8 cellular contexts compared by ENCODE assay signal in the genomic region with DNA sequence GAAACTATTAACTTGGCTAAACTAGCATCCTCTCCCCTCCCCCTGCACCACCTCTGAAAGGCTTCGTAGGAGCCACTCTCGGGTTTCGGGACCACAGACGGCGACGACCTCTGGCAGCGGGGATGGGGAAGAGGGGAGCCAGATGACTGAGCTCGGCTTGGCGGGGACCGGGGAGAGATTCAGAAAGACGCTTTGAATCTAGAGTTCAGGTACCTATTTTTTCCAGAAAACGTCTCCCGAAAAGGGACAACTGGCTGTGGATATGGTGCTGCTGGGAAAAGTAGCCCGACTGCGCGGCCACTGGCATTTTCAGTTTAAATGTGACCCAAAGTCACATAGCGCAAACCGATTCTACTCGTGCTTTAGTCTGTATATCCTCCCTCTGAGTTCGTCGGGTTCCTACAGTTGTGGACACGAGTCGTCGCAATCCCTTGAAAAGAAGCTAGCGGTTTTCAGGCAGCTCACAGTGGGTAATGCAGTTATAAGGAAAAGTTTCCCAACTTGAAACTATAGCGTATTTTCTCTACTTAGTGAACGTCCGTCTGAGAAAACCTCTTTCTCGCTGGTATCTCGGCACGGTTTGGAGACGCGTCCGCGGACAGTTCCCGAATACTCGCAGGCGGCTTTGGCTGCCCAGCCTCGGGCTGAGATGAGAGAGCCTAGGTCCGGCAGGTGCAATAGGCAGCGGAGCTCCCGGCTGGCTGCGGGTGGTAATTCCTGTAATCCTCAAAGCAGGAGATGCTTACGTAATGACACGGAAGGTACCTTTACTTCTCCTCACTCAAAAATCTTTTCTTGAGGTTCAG. TPM values are rescaled to one million over a fixed set of nuclear protein-coding genes. Genes with fewer than 3 reads are reported as not detected.
DNase-seq lines count a peak whose midpoint lies in the region; ATAC-seq and TF ChIP-seq lines count a peak whose summit lies in the region.

No MANE protein-coding gene starts in this region.

- H3K4me3 ChIP-seq in HAP-1, result peak overlapping the region; percentile 67
- no peak overlapping the region for H3K4me3 ChIP-seq in naive thymus-derived CD4-positive, alpha-beta T cell (ENCODE audit: low read length)

- H3K4me1 ChIP-seq in HAP-1, result peaks cover 6% of the 10 kb centered on the region
- H3K4me1 ChIP-seq in foreskin keratinocyte, result no peaks in the 10 kb centered on the region
- H3K4me1 ChIP-seq in naive thymus-derived CD4-positive, alpha-beta T cell (ENCODE audit: control insufficient read depth in 2 of 2, insufficient read depth in 2 of 2, low read length in 2 of 2), result no peaks in the 10 kb centered on the region

- H3K27ac ChIP-seq in foreskin keratinocyte, result no peak overlapping the region
- H3K27ac ChIP-seq in naive thymus-derived CD4-positive, alpha-beta T cell (ENCODE audit: low read depth, low read length), result no peak overlapping the region

- no peaks in the 10 kb centered on the region for H3K36me3 Mint-ChIP-seq in T-helper 2 cell treated with Interferon-gamma antibody and Interleukin-4, amounts not matched to agents 5 μg/mL and 100 μg/mL, for 36 hours (ENCODE audit: low read depth)
- no peaks in the 10 kb centered on the region for H3K36me3 Mint-ChIP-seq in naive thymus-derived CD4-positive, alpha-beta T cell

- no peaks in the 10 kb centered on the region for H3K27me3 ChIP-seq in HAP-1 (ENCODE audit: low read depth)
- peaks cover 80% of the 10 kb centered on the region for H3K27me3 ChIP-seq in foreskin keratinocyte
- no peaks in the 10 kb centered on the region for H3K27me3 ChIP-seq in naive thymus-derived CD4-positive, alpha-beta T cell (ENCODE audit: control insufficient read depth in 2 of 2, insufficient read depth in 2 of 2, low read length in 2 of 2)

- H3K9me3 Mint-ChIP-seq in T-helper 2 cell treated with Interferon-gamma antibody and Interleukin-4, amounts not matched to agents 5 μg/mL and 100 μg/mL, for 36 hours, result no peaks in the 10 kb centered on the region
- peaks cover 0 to 11% (median 0%) of the 10 kb centered on the region in 11 donors for H3K9me3 Mint-ChIP-seq in naive thymus-derived CD4-positive, alpha-beta T cell

- in situ Hi-C loops in ACHN (cut with HindIII; ENCODE audit: low pct_ligation_motif_present, low pct_unique_long_range_greater_than_20kb, low sequenced_read_pairs), result no loop called here
- in situ Hi-C loops in HAP-1 (cut with MboI; ENCODE audit: low sequenced_read_pairs), result no loop called here

- peak; percentile 34 for ATAC-seq in foreskin keratinocyte
- no peak for ATAC-seq in naive thymus-derived CD4-positive, alpha-beta T cell
- no peak for ATAC-seq in GM18868 (IDR thresholded peaks at IDR 0.05; ENCODE audit: unreplicated experiment)
- ATAC-seq in GM21515 (IDR thresholded peaks at IDR 0.05; ENCODE audit: unreplicated experiment), result no peak
- no peak for ATAC-seq in HG02885 (IDR thresholded peaks at IDR 0.05; ENCODE audit: poor library complexity, unreplicated experiment)

- POLR2A ChIA-PET in naive thymus-derived CD4-positive, alpha-beta T cell (lab: Charles Lee), result no interaction called here

- H3K27ac Mint-ChIP-seq in T-helper 2 cell treated with Interferon-gamma antibody and Interleukin-4, amounts not matched to agents 5 μg/mL and 100 μg/mL, for 36 hours, result no peak overlapping the region
- H3K27ac Mint-ChIP-seq in naive thymus-derived CD4-positive, alpha-beta T cell, result no peak overlapping the region

- no peaks in the 10 kb centered on the region for H3K36me3 ChIP-seq in HAP-1 (replicated peaks)
- no peaks in the 10 kb centered on the region for H3K36me3 ChIP-seq in naive thymus-derived CD4-positive, alpha-beta T cell (ENCODE audit: control insufficient read depth in 2 of 3, insufficient read depth in 3 of 3, low read length in 3 of 3)

- peaks cover 10% of the 10 kb centered on the region for H3K4me1 Mint-ChIP-seq in T-helper 2 cell treated with Interferon-gamma antibody and Interleukin-4, amounts not matched to agents 5 μg/mL and 100 μg/mL, for 36 hours (ENCODE audit: low read depth)
- H3K4me1 Mint-ChIP-seq in naive thymus-derived CD4-positive, alpha-beta T cell, result peaks cover 9 to 17% (median 10%) of the 10 kb centered on the region in 7 donors

- H3K4me3 Mint-ChIP-seq in T-helper 2 cell treated with Interferon-gamma antibody and Interleukin-4, amounts not matched to agents 5 μg/mL and 100 μg/mL, for 36 hours, result peak overlapping the region; percentile 75
- peak overlapping the region in 9 of 10 donors; percentile 1 to 67 (median 29) for H3K4me3 Mint-ChIP-seq in naive thymus-derived CD4-positive, alpha-beta T cell

- CTCF ChIA-PET in naive thymus-derived CD4-positive, alpha-beta T cell (lab: Charles Lee), result no interaction called here

- DNase-seq in ACHN (peak; percentile 14), HAP-1 (ENCODE audit: low spot score in 2 of 2) (peak; percentile 60 to 62), foreskin keratinocyte (peak; percentile 18 to 38)
- DNase-seq in T-helper 2 cell treated with Interferon-gamma antibody and Interleukin-4, amounts not matched to agents 5 μg/mL and 100 μg/mL, for 36 hours (ENCODE audit: low spot score), result no peak
- no peak for DNase-seq in naive thymus-derived CD4-positive, alpha-beta T cell

- H3K27me3 Mint-ChIP-seq in T-helper 2 cell treated with Interferon-gamma antibody and Interleukin-4, amounts not matched to agents 5 μg/mL and 100 μg/mL, for 36 hours (ENCODE audit: low read depth), result peaks cover 63% of the 10 kb centered on the region
- peaks cover 51 to 73% (median 63%) of the 10 kb centered on the region in 5 donors for H3K27me3 Mint-ChIP-seq in naive thymus-derived CD4-positive, alpha-beta T cell

- H3K9me3 ChIP-seq in HAP-1, result no peaks in the 10 kb centered on the region
- no peaks in the 10 kb centered on the region for H3K9me3 ChIP-seq in naive thymus-derived CD4-positive, alpha-beta T cell (ENCODE audit: control insufficient read depth in 2 of 3, low read length in 3 of 3)

- TF ChIP-seq CTCF in foreskin keratinocyte (conservative IDR thresholded peaks at IDR 0.05), result no peak

- intact Hi-C loops in naive thymus-derived CD4-positive, alpha-beta T cell (cut with micrococcal nuclease), result no loop called here

RNA-seq across cellular contexts. Expression of a gene that starts 1.3 kb away (rescaled TPM):
- 0.07 and 0.10 TPM in 2 replicates for total RNA-seq in foreskin keratinocyte
- polyA plus RNA-seq in foreskin keratinocyte, result 0.02 TPM in 2 replicates
- under 1 TPM in 2 of 5 experiments, not detected in 3; 0.48 to 0.91 TPM for total RNA-seq in naive thymus-derived CD4-positive, alpha-beta T cell
- under 1 TPM; 0.03 to 0.04 TPM for polyA plus RNA-seq in naive thymus-derived CD4-positive, alpha-beta T cell

Comparison
In these comparisons a context has a peak if more than half of its experiments do, and no peak if none do; other contexts are left out.
1. DNase-seq: peak in ACHN (single experiment), HAP-1 (2 of 2) and foreskin keratinocyte (2 of 2); none in T-helper 2 cell treated with Interferon-gamma antibody and Interleukin-4, amounts not matched to agents 5 μg/mL and 100 μg/mL, for 36 hours (single experiment) and naive thymus-derived CD4-positive, alpha-beta T cell (0 of 9).